ENCODE assay signal across 10 cellular contexts in genomic region chr2:85018049-85018447, GRCh38. TPM values are rescaled to one million over a fixed set of nuclear protein-coding genes. Genes with fewer than 3 reads are reported as not detected.
DNase-seq lines count a peak whose midpoint lies in the region; ATAC-seq and TF ChIP-seq lines count a peak whose summit lies in the region.
"Had no signal": no experiment of that assay in that cellular context is flagged by ENCODE, and none has a peak within 500 bp of the region (broad histone marks: within the 10 kb centered on the region; RNA-seq: fewer than 3 reads in every experiment).

No MANE protein-coding gene starts in this region.

- no peaks in the 10 kb centered on the region for H3K9me3 ChIP-seq in CD4-positive, alpha-beta memory T cell (ENCODE audit: control insufficient read depth in 1 of 2, low read length in 2 of 2)
- H3K9me3 ChIP-seq in HCT116 (ENCODE audit: control insufficient read depth in 1 of 2, insufficient read depth in 1 of 2, low read depth in 1 of 2, low read length in 2 of 2) = no peaks in the 10 kb centered on the region
- H3K9me3 ChIP-seq: body of pancreas had no signal

- H3K9me3 Mint-ChIP-seq in CD4-positive, alpha-beta memory T cell = no peaks in the 10 kb centered on the region
- no peaks in the 10 kb centered on the region for H3K9me3 Mint-ChIP-seq in natural killer cell

- H3K36me3 ChIP-seq in CD4-positive, alpha-beta memory T cell (ENCODE audit: insufficient read depth, low read length) = no peaks in the 10 kb centered on the region
- no peaks in the 10 kb centered on the region for H3K36me3 ChIP-seq in HCT116 (ENCODE audit: control insufficient read depth in 1 of 2, insufficient read depth in 2 of 2, low read length in 2 of 2)

- peaks cover 44 to 64% (median 54%) of the 10 kb centered on the region in 4 donors for H3K4me1 Mint-ChIP-seq in CD4-positive, alpha-beta memory T cell
- peaks cover 44 to 51% of the 10 kb centered on the region in 2 donors for H3K4me1 Mint-ChIP-seq in natural killer cell

- H3K27ac ChIP-seq in CD4-positive, alpha-beta memory T cell (ENCODE audit: low read depth, low read length) = no peak overlapping the region
- H3K27ac ChIP-seq in HCT116 (ENCODE audit: low read depth, low read length) = no peak overlapping the region

- peak overlapping the region; percentile 18 to 88 (median 67) for H3K27ac Mint-ChIP-seq in CD4-positive, alpha-beta memory T cell
- peak overlapping the region in 1 of 2 donors; percentile 76 for H3K27ac Mint-ChIP-seq in natural killer cell

- no peak overlapping the region for H3K9ac ChIP-seq in HCT116 (ENCODE audit: low read length)

- TF ChIP-seq RAD21 in HCT116 (IDR thresholded peaks at IDR 0.05; ENCODE audit: low read depth) = no peak

- peak overlapping the region in 2 of 8 donors; percentile 41 to 45 for H3K4me3 Mint-ChIP-seq in CD4-positive, alpha-beta memory T cell
- H3K4me3 Mint-ChIP-seq in natural killer cell = no peak overlapping the region

- H3K36me3 Mint-ChIP-seq in CD4-positive, alpha-beta memory T cell = peaks cover 6 to 8% of the 10 kb centered on the region in 2 donors
- H3K36me3 Mint-ChIP-seq in natural killer cell = no peaks in the 10 kb centered on the region

- TF ChIP-seq POLR2A in HCT116 (IDR thresholded peaks at IDR 0.05; ENCODE audit: borderline replicate concordance, extremely low read depth, insufficient read depth, insufficient read length) = no peak

- POLR2A ChIA-PET in CD4-positive, alpha-beta memory T cell (lab: Charles Lee; ENCODE audit: partially characterized antibody) = no interaction called here
- POLR2A ChIA-PET in HCT116 (lab: Charles Lee) = interaction anchor here (0.6 to 0.8 kb wide), 4 partner anchors 31 to 73 kb away, joined by 3 to 6 read pairs (median 3); no protein-coding TSS in a partner anchor

- RAD21 ChIA-PET in HCT116 (lab: Charles Lee; ENCODE audit: low non-redundant PET in 1 of 2, low total read pairs in 2 of 2, uncharacterized antibody in 2 of 2, unreplicated experiment in 2 of 2) = interaction anchor here in 1 of 2 experiments (0.8 kb wide), 1 partner anchor 282 kb away, joined by 5 read pairs; no protein-coding TSS in a partner anchor

- H3K27me3 ChIP-seq in CD4-positive, alpha-beta memory T cell (ENCODE audit: insufficient read depth, low read length) = no peaks in the 10 kb centered on the region
- H3K27me3 ChIP-seq in HCT116 (ENCODE audit: insufficient read depth, low read length) = no peaks in the 10 kb centered on the region
- H3K27me3 ChIP-seq: body of pancreas had no signal

- CTCF ChIA-PET in CD4-positive, alpha-beta memory T cell (lab: Charles Lee; ENCODE audit: partially characterized antibody) = interaction anchor here (0.6 to 2.4 kb wide), 17 partner anchors 11 to 482 kb away, joined by 3 to 10 read pairs (median 4); no protein-coding TSS in a partner anchor
- CTCF ChIA-PET in HCT116 (lab: Charles Lee) = interaction anchor here (0.6 to 1.5 kb wide), 11 partner anchors 10 to 285 kb away, joined by 3 to 13 read pairs (median 3); partner anchors contain the start of gene KCMF1

- no peak overlapping the region for H3K4me3 ChIP-seq in CD4-positive, alpha-beta memory T cell (ENCODE audit: low read length in 2 of 2)
- no peak overlapping the region for H3K4me3 ChIP-seq in HCT116 (replicated peaks in 1 of 2; ENCODE audit: low read depth in 1 of 2, low read length in 2 of 2)
- H3K4me3 ChIP-seq: body of pancreas had no signal

- DNase-seq in CD4-positive, alpha-beta memory T cell = no peak
- DNase-seq in HCT116 (ENCODE audit: low read depth, low spot score) (no peak), amniotic epithelial cell (ENCODE audit: low read depth) (peak; percentile 11), natural killer cell (no peak), OCI-M2 (lab: John Stamatoyannopoulos, UW; ENCODE audit: unreplicated experiment) (no peak), DMS153 (lab: John Stamatoyannopoulos, UW) (no peak), RKO (ENCODE audit: low spot score) (no peak)
- DNase-seq: body of pancreas; NCI-H2107; stimulated activated CD4-positive, alpha-beta T cell treated with anti-CD3 and anti-CD28 coated beads, Interleukin-4, amount 100 ng/mL, for 4 hours had no signal

- H3K4me2 ChIP-seq in HCT116 (ENCODE audit: low read length) = peak overlapping the region; percentile 1

- ATAC-seq in HCT116 = no peak
- ATAC-seq in natural killer cell = no peak
- ATAC-seq: body of pancreas had no signal

- peaks cover 16% of the 10 kb centered on the region; the same call in 1 of the 2 replicates for H4K20me1 ChIP-seq in HCT116 (ENCODE audit: insufficient read depth)

- TF ChIP-seq CTCF in HCT116 (IDR thresholded peaks at IDR 0.05 in 2 of 3, conservative IDR thresholded peaks at IDR 0.05 in 1 of 3; ENCODE audit: borderline replicate concordance in 1 of 3, insufficient read depth in 1 of 3, low read depth in 2 of 3, low read length in 2 of 3) (0 out of 6 replicates have a peak, but pooled peaks of 1 of the 3 experiments have one; percentile 8), natural killer cell (IDR thresholded peaks at IDR 0.05) (peak; percentile 1)

- no peaks in the 10 kb centered on the region for H3K9me2 ChIP-seq in HCT116 (ENCODE audit: insufficient read depth)

- peaks cover 37% of the 10 kb centered on the region for H3K4me1 ChIP-seq in CD4-positive, alpha-beta memory T cell (ENCODE audit: insufficient read depth, low read length)
- peaks cover 23 to 38% of the 10 kb centered on the region in 2 experiments for H3K4me1 ChIP-seq in HCT116 (ENCODE audit: control insufficient read depth in 1 of 2, insufficient read depth in 2 of 2, low read length in 2 of 2)

- H2AFZ ChIP-seq in HCT116 (ENCODE audit: low read depth, low read length, poor library complexity, severe bottlenecking) = no peak overlapping the region

- H3K79me2 ChIP-seq in HCT116 (ENCODE audit: insufficient read depth, low read length) = peaks cover 99% of the 10 kb centered on the region

- intact Hi-C loops in CD4-positive, alpha-beta memory T cell (cut with micrococcal nuclease) = no loop called here
- intact Hi-C loops in HCT116 (cut with micrococcal nuclease) (no loop called here), natural killer cell (cut with micrococcal nuclease) (no loop called here)

- H3K27me3 Mint-ChIP-seq in CD4-positive, alpha-beta memory T cell = no peaks in the 10 kb centered on the region
- no peaks in the 10 kb centered on the region for H3K27me3 Mint-ChIP-seq in natural killer cell (ENCODE audit: low read depth in 2 of 2)

- BruUV-seq in HCT116 (replicated peaks; lab: Mats Ljungman, UMichigan) = no TSS peak

TF ChIP-seq in HCT116, 20 proteins besides CTCF, POLR2A, EP300 and RAD21:
- no peak for TF ChIP-seq FOSL1 (IDR thresholded peaks at IDR 0.05; ENCODE audit: low read depth)
- TF ChIP-seq SRF (IDR thresholded peaks at IDR 0.05; ENCODE audit: low read depth) = no peak
- TF ChIP-seq ZNF274 (IDR thresholded peaks at IDR 0.05; ENCODE audit: low read depth, low read length) = no peak
- no peak for TF ChIP-seq YY1 (IDR thresholded peaks at IDR 0.05; ENCODE audit: extremely low read depth, insufficient replicate concordance, low read depth, low read length)
- no peak for TF ChIP-seq CBX3 (IDR thresholded peaks at IDR 0.05; ENCODE audit: low read depth)
- TF ChIP-seq JUND (IDR thresholded peaks at IDR 0.05) = no peak
- no peak for TF ChIP-seq SIN3A (IDR thresholded peaks at IDR 0.05; ENCODE audit: low read depth)
- TF ChIP-seq SP1 (IDR thresholded peaks at IDR 0.05; ENCODE audit: low read depth) = no peak
- no peak for TF ChIP-seq EZH2 (IDR thresholded peaks at IDR 0.05)
- no peak for TF ChIP-seq EZH2phosphoT487 (IDR thresholded peaks at IDR 0.05; ENCODE audit: borderline replicate concordance)
- TF ChIP-seq CEBPB (IDR thresholded peaks at IDR 0.05; ENCODE audit: low read depth) = no peak
- TF ChIP-seq EGR1 (IDR thresholded peaks at IDR 0.05; ENCODE audit: low read depth) = no peak
- TF ChIP-seq ZFX (IDR thresholded peaks at IDR 0.05) = no peak
- no peak for TF ChIP-seq ZBTB33 (IDR thresholded peaks at IDR 0.05; ENCODE audit: extremely low read depth, insufficient replicate concordance, low read length)
- no peak for TF ChIP-seq ATF3 (IDR thresholded peaks at IDR 0.05)
- no peak for TF ChIP-seq POLR2AphosphoS5 (IDR thresholded peaks at IDR 0.05; ENCODE audit: low read depth, low read length)

RNA-seq across cellular contexts. Expression of gene KCMF1, which starts 47.1 kb away (rescaled TPM):
- total RNA-seq in CD4-positive, alpha-beta memory T cell = 10 to 100 TPM; 59.8 to 62.7 TPM
- 10 to 100 TPM; 25.8 to 34.6 TPM for polyA plus RNA-seq in CD4-positive, alpha-beta memory T cell
- total RNA-seq in HCT116 (2021; ENCODE audit: unreplicated experiment) (119 TPM), natural killer cell (10 to 100 TPM; 70.8 to 81.4 (median 77.1) TPM)
- polyA plus RNA-seq in HCT116 (2012) = 127 and 128 TPM in 2 replicates
